12 cellular contexts compared by ENCODE assay signal in genomic region chr1:12197483-12197880, GRCh38. TPM values are rescaled to one million over a fixed set of nuclear protein-coding genes. Genes with fewer than 3 reads are reported as not detected.
"Had no signal": no experiment of that assay in that cellular context is flagged by ENCODE, and none has a peak within 500 bp of the region (broad histone marks: within the 10 kb centered on the region; RNA-seq: fewer than 3 reads in every experiment).

No MANE protein-coding gene starts in this region.

- ATAC-seq: gastroesophageal sphincter had no signal

- DNase-seq: activated CD4-positive, alpha-beta T cell treated with anti-CD3 and anti-CD28 coated beads for 1 hour; activated CD4-positive, alpha-beta T cell treated with anti-CD3 and anti-CD28 coated beads, Interleukin-2, amount 50 U/mL, for 48 hours; activated naive CD4-positive, alpha-beta T cell; central memory CD4-positive, alpha-beta T cell; effector memory CD4-positive, alpha-beta T cell; ovary; stimulated activated CD4-positive, alpha-beta T cell treated with anti-CD3 and anti-CD28 coated beads, Interleukin-2, amount 100 ng/mL, for 48 hours; stomach had no signal

- H3K27ac ChIP-seq: epithelial cell of prostate, gastroesophageal sphincter, ovary had no signal

- H3K4me3 ChIP-seq: coronary artery, gastroesophageal sphincter, ovary, stomach had no signal

- H3K9me3 ChIP-seq: gastroesophageal sphincter, ovary, stomach had no signal

- H3K27me3 ChIP-seq: ovary, stomach had no signal

- H3K36me3 ChIP-seq: ovary had no signal

- H3K4me1 ChIP-seq: gastroesophageal sphincter had no signal

RNA-seq across cellular contexts. Expression of gene TNFRSF1B, which starts 30.7 kb away (rescaled TPM):
- polyA plus RNA-seq: neural cell had no signal
